In genomic region chr2:64362562-64363026, GRCh38 we compare ENCODE assay signal across 20 cellular contexts.
DNase-seq lines count a peak whose midpoint lies in the region; ATAC-seq and TF ChIP-seq lines count a peak whose summit lies in the region.
"Had no signal": no experiment of that assay in that cellular context is flagged by ENCODE, and none has a peak within 500 bp of the region (broad histone marks: within the 10 kb centered on the region; RNA-seq: fewer than 3 reads in every experiment).

No MANE protein-coding gene starts in this region.

- no peaks in the 10 kb centered on the region for H4K20me1 ChIP-seq in PC-9 (ENCODE audit: insufficient read depth)

- BruUV-seq in PC-9 (replicated peaks; lab: Mats Ljungman, UMichigan): no TSS peak

- H3K27ac ChIP-seq in PC-9 (peak overlapping the region; percentile 94), epithelial cell of prostate (peak overlapping the region; percentile 81), lung (ENCODE audit: low read depth in 1 of 2, low read length in 1 of 2) (no peak overlapping the region), upper lobe of right lung (no peak overlapping the region)
- H3K27ac ChIP-seq: SJCRH30, VCaP had no signal

- no peaks in the 10 kb centered on the region for H3K36me3 ChIP-seq in PC-9 (ENCODE audit: low read depth)
- no peaks in the 10 kb centered on the region for H3K36me3 ChIP-seq in lung (ENCODE audit: control insufficient read depth in 2 of 2, insufficient read depth in 2 of 2, low read length in 2 of 2)
- H3K36me3 ChIP-seq in upper lobe of right lung: no peaks in the 10 kb centered on the region
- H3K36me3 ChIP-seq: SJCRH30 had no signal

- 80 to 93% methylated on average over 4 of the region's 4 CpGs for WGBS in lung, 2 donors

- H3K4me2 ChIP-seq in PC-9: peak overlapping the region; percentile 77

- H3F3A ChIP-seq in PC-9 (ENCODE audit: insufficient read depth, low read depth): peaks cover 39% of the 10 kb centered on the region

- TF ChIP-seq CTCF in PC-9 (conservative IDR thresholded peaks at IDR 0.05): no peak
- TF ChIP-seq CTCF in lung (IDR thresholded peaks at IDR 0.05; ENCODE audit: control extremely low read depth, extremely low read depth): no peak
- no peak for TF ChIP-seq CTCF in upper lobe of right lung (IDR thresholded peaks at IDR 0.05)

- POLR2A ChIA-PET in PC-9 (lab: Charles Lee; ENCODE audit: unreplicated experiment): interaction anchor here (0.5 to 1.2 kb wide), 6 partner anchors 11 to 159 kb away, joined by 3 to 11 read pairs (median 6); partner anchors contain the start of gene LGALSL

- peak; percentile 93 to 99 for DNase-seq in PC-9
- DNase-seq in epithelial cell of prostate (ENCODE audit: low read depth, low spot score): peak; percentile 99
- DNase-seq in lung (ENCODE audit: low spot score): peak; percentile 37
- DNase-seq in upper lobe of right lung: no peak
- no peak for DNase-seq in NOMO-1 treated with DMSO at 0.1 percent for 48 hours (lab: John Stamatoyannopoulos, UW; ENCODE audit: unreplicated experiment)
- DNase-seq in GOT3 (lab: John Stamatoyannopoulos, UW): no peak
- DNase-seq in NCI-H1694 (lab: John Stamatoyannopoulos, UW): no peak
- DNase-seq in OCI-M1 (lab: John Stamatoyannopoulos, UW): no peak
- DNase-seq: activated CD4-positive, alpha-beta T cell treated with anti-CD3 and anti-CD28 coated beads, Interleukin-2, amount 50 U/mL, for 4 hours; activated naive CD4-positive, alpha-beta T cell treated with anti-CD3 and anti-CD28 coated beads, Interleukin-2, amount 10 ng/mL, durations not matched to agents 7 days and 5 days; anterior cingulate cortex; CD8-positive, alpha-beta memory T cell; DMS79; effector memory CD8-positive, alpha-beta T cell; hippocampal formation; NCI-H1092; NCI-H510A treated with DMSO at 0.1 percent for 48 hours; SJCRH30; T-helper 2 cell had no signal

- H2AFZ ChIP-seq in PC-9: no peak overlapping the region

- no peaks in the 10 kb centered on the region for H3K79me2 ChIP-seq in PC-9 (ENCODE audit: low read depth)

- ATAC-seq in lung (ENCODE audit: insufficient read depth, low FRiP score) (peak; percentile 52), upper lobe of right lung (peak; percentile 71)
- ATAC-seq: effector memory CD8-positive, alpha-beta T cell had no signal

- CTCF ChIA-PET in PC-9 (lab: Charles Lee): interaction anchor here (0.6 to 1.2 kb wide), 7 partner anchors 9 to 497 kb away, joined by 3 to 5 read pairs (median 3); partner anchors contain the start of gene AFTPH

- H3K4me3 ChIP-seq in PC-9: no peak overlapping the region
- no peak overlapping the region for H3K4me3 ChIP-seq in lung
- no peak overlapping the region for H3K4me3 ChIP-seq in upper lobe of right lung
- H3K4me3 ChIP-seq: SJCRH30 had no signal

- H3K9me2 ChIP-seq in PC-9 (ENCODE audit: insufficient read depth): no peaks in the 10 kb centered on the region

- no peaks in the 10 kb centered on the region for H3K27me3 ChIP-seq in PC-9 (ENCODE audit: insufficient read depth, low read depth)
- no peaks in the 10 kb centered on the region for H3K27me3 ChIP-seq in lung (ENCODE audit: control insufficient read depth, insufficient read depth)
- no peaks in the 10 kb centered on the region for H3K27me3 ChIP-seq in upper lobe of right lung
- H3K27me3 ChIP-seq: SJCRH30 had no signal

- intact Hi-C loops in PC-9 (cut with micrococcal nuclease; ENCODE audit: unreplicated experiment): loop anchor here (2.0 to 10.0 kb wide), 3 partner anchors 32 to 122 kb away; no protein-coding TSS in a partner anchor
- intact Hi-C loops in upper lobe of right lung (cut with DNase I): no loop called here

- peaks cover 55% of the 10 kb centered on the region for H3K4me1 ChIP-seq in PC-9 (replicated peaks; ENCODE audit: insufficient read depth)
- peaks cover 0 to 12% of the 10 kb centered on the region in 2 donors for H3K4me1 ChIP-seq in lung (ENCODE audit: control insufficient read depth in 2 of 2, insufficient read depth in 2 of 2, low read length in 2 of 2)
- H3K4me1 ChIP-seq in upper lobe of right lung: peaks cover 8% of the 10 kb centered on the region
- H3K4me1 ChIP-seq: SJCRH30 had no signal

- H3K9me3 ChIP-seq in PC-9 (ENCODE audit: insufficient read depth, low read depth) (no peaks in the 10 kb centered on the region), lung (ENCODE audit: control insufficient read depth in 2 of 2, insufficient read depth in 1 of 2, low read length in 1 of 2) (no peaks in the 10 kb centered on the region), upper lobe of right lung (no peaks in the 10 kb centered on the region)
- H3K9me3 ChIP-seq: SJCRH30 had no signal

Comparison
In these comparisons a context has a peak if more than half of its experiments do, and no peak if none do; other contexts are left out.
1. DNase-seq: peak in PC-9 (2 of 2), epithelial cell of prostate (single experiment) and lung (single experiment); none in upper lobe of right lung (single experiment), NOMO-1 treated with DMSO at 0.1 percent for 48 hours (single experiment), GOT3 (single experiment), NCI-H1694 (single experiment) and OCI-M1 (single experiment).
2. H3K27ac ChIP-seq: peak in PC-9 (single experiment) and epithelial cell of prostate (single experiment); none in lung (0 of 2) and upper lobe of right lung (single experiment).